Comparison of ENCODE assay signal across 15 cellular contexts in genomic region chr20:37193821-37194220, GRCh38. TPM values are rescaled to one million over a fixed set of nuclear protein-coding genes. Genes with fewer than 3 reads are reported as not detected.
A peak's percentile ranks its signal among the peaks of the same experiment; 100 is the strongest.
DNase-seq lines count a peak whose midpoint lies in the region; ATAC-seq, FAIRE-seq and TF ChIP-seq lines count a peak whose summit lies in the region.
"Had no signal": no experiment of that assay in that cellular context is flagged by ENCODE, and none has a peak within 500 bp of the region (broad histone marks: within the 10 kb centered on the region; RNA-seq: fewer than 3 reads in every experiment).

No MANE protein-coding gene starts in this region.

- TF ChIP-seq EP300 in HepG2 (IDR thresholded peaks at IDR 0.05; ENCODE audit: low read depth in 2 of 2, low read length in 2 of 2): no peak
- TF ChIP-seq EP300 in HepG2 (CRISPR knock-in tag; IDR thresholded peaks at IDR 0.05; ENCODE audit: borderline replicate concordance): no peak

- H3K4me3 ChIP-seq in HepG2 (replicated peaks in 1 of 3; ENCODE audit: insufficient read depth in 1 of 3, low read depth in 2 of 3, low read length in 3 of 3) (no peak overlapping the region), right lobe of liver (no peak overlapping the region), HAP-1 (no peak overlapping the region)
- H3K4me3 ChIP-seq: PC-9, tibial artery had no signal

- no peak for DNase-seq in HepG2 (ENCODE audit: low spot score)
- no peak for DNase-seq in right lobe of liver
- no peak for DNase-seq in activated T-helper 1 cell treated with anti-CD3 and anti-CD28 coated beads, Interleukin-12 subunit alpha, Interleukin-12 subunit beta, Interleukin-2, Interleukin-4 antibody, amounts not matched to agents 30 ng/mL and 10 ng/mL and 1 ng/mL, durations not matched to agents 14 hours and 24 hours and 36 hours (ENCODE audit: low spot score)
- DNase-seq in immature natural killer cell: no peak
- no peak for DNase-seq in HAP-1 (ENCODE audit: low spot score in 2 of 2)
- DNase-seq in NCI-H128 (lab: John Stamatoyannopoulos, UW; ENCODE audit: unreplicated experiment): no peak
- DNase-seq: activated CD4-positive, CD25-positive, alpha-beta regulatory T cell; DMS79; hippocampal formation; NCI-H2081; NCI-H526 treated with DMSO at 0.1 percent for 48 hours; PC-9; tibial artery had no signal

- TF ChIP-seq RAD21 in HepG2 (CRISPR knock-in tag; IDR thresholded peaks at IDR 0.05): no peak

- H3K4me1 ChIP-seq in HepG2 (ENCODE audit: insufficient read depth, low read length): peaks cover 29% of the 10 kb centered on the region
- H3K4me1 ChIP-seq in right lobe of liver: peaks cover 0 to 21% (median 0%) of the 10 kb centered on the region in 4 donors
- no peaks in the 10 kb centered on the region; the same call in 1 of the 2 replicates for H3K4me1 ChIP-seq in HAP-1

- no peaks in the 10 kb centered on the region for H3K27me3 Mint-ChIP-seq in activated T-helper 1 cell treated with anti-CD3 and anti-CD28 coated beads, Interleukin-12 subunit alpha, Interleukin-12 subunit beta, Interleukin-2, Interleukin-4 antibody, amounts not matched to agents 30 ng/mL and 10 ng/mL and 1 ng/mL, durations not matched to agents 14 hours and 24 hours and 36 hours (ENCODE audit: insufficient read depth)
- peaks cover 2 to 3% (median 3%) of the 10 kb centered on the region in 3 donors for H3K27me3 Mint-ChIP-seq in immature natural killer cell (ENCODE audit: low read depth in 3 of 3)

- FAIRE-seq in HepG2 (lab: Jason Lieb, UNC): no peak

- H3K36me3 Mint-ChIP-seq in activated T-helper 1 cell treated with anti-CD3 and anti-CD28 coated beads, Interleukin-12 subunit alpha, Interleukin-12 subunit beta, Interleukin-2, Interleukin-4 antibody, amounts not matched to agents 30 ng/mL and 10 ng/mL and 1 ng/mL, durations not matched to agents 14 hours and 24 hours and 36 hours (ENCODE audit: low read depth): peaks cover 43% of the 10 kb centered on the region
- H3K36me3 Mint-ChIP-seq in immature natural killer cell: peaks cover 0 to 4% (median 3%) of the 10 kb centered on the region in 3 donors

- intact Hi-C loops in HepG2 (cut with micrococcal nuclease; ENCODE audit: unreplicated experiment) (no loop called here), right lobe of liver (cut with DNase I) (loop anchor here in 1 of 2 donors (10.0 kb wide), 1 partner anchor 341 kb away; no protein-coding TSS in a partner anchor)
- intact Hi-C loops in activated T-helper 1 cell treated with anti-CD3 and anti-CD28 coated beads, Interleukin-12 subunit alpha, Interleukin-12 subunit beta, Interleukin-2, Interleukin-4 antibody, amounts not matched to agents 30 ng/mL and 10 ng/mL and 1 ng/mL, durations not matched to agents 14 hours and 24 hours and 36 hours (cut with micrococcal nuclease): no loop called here

- no peak overlapping the region for H2AFZ ChIP-seq in HepG2 (ENCODE audit: low read length)
- H2AFZ ChIP-seq: PC-9 had no signal

- no peak for TF ChIP-seq POLR2A in HepG2 (IDR thresholded peaks at IDR 0.05; ENCODE audit: insufficient read depth in 1 of 2, low read depth in 2 of 2, low read length in 2 of 2)
- no peak for TF ChIP-seq POLR2A in right lobe of liver (IDR thresholded peaks at IDR 0.05)

- peak overlapping the region; percentile 71 for H3K27ac Mint-ChIP-seq in activated T-helper 1 cell treated with anti-CD3 and anti-CD28 coated beads, Interleukin-12 subunit alpha, Interleukin-12 subunit beta, Interleukin-2, Interleukin-4 antibody, amounts not matched to agents 30 ng/mL and 10 ng/mL and 1 ng/mL, durations not matched to agents 14 hours and 24 hours and 36 hours
- peak overlapping the region in 4 of 6 donors; percentile 60 to 73 (median 66) for H3K27ac Mint-ChIP-seq in immature natural killer cell

- TF ChIP-seq CTCF in HepG2 (CRISPR knock-in tag; IDR thresholded peaks at IDR 0.05) (no peak), right lobe of liver (IDR thresholded peaks at IDR 0.05) (no peak)

- H3K79me2 ChIP-seq in HepG2 (ENCODE audit: insufficient read depth, low read length): peaks cover 93% of the 10 kb centered on the region

- peaks cover 79% of the 10 kb centered on the region for H4K20me1 ChIP-seq in HepG2 (ENCODE audit: insufficient read depth, low read length)

- in situ Hi-C loops in HepG2 (cut with HindIII; ENCODE audit: extremely low pct_ligation_motif_present, low pct_unique_long_range_greater_than_20kb): no loop called here
- in situ Hi-C loops in HAP-1 (cut with MboI; ENCODE audit: low sequenced_read_pairs): no loop called here

- ATAC-seq in HepG2 (no peak), right lobe of liver (no peak), GM18867 (IDR thresholded peaks at IDR 0.05; ENCODE audit: unreplicated experiment) (no peak), GM21360 (IDR thresholded peaks at IDR 0.05; ENCODE audit: unreplicated experiment) (no peak)

- no peaks in the 10 kb centered on the region for H3K9me3 Mint-ChIP-seq in activated T-helper 1 cell treated with anti-CD3 and anti-CD28 coated beads, Interleukin-12 subunit alpha, Interleukin-12 subunit beta, Interleukin-2, Interleukin-4 antibody, amounts not matched to agents 30 ng/mL and 10 ng/mL and 1 ng/mL, durations not matched to agents 14 hours and 24 hours and 36 hours
- H3K9me3 Mint-ChIP-seq in immature natural killer cell: no peaks in the 10 kb centered on the region

- CTCF ChIA-PET in HepG2 (lab: Yijun Ruan, JAX; ENCODE audit: low intra/inter-chr PET ratio, low total read pairs): no interaction called here

- POLR2A ChIA-PET in HepG2 (lab: Yijun Ruan, JAX): no interaction called here

- BruUV-seq in HepG2 (replicated peaks; lab: Mats Ljungman, UMichigan): no TSS peak

- H3K4me3 Mint-ChIP-seq in activated T-helper 1 cell treated with anti-CD3 and anti-CD28 coated beads, Interleukin-12 subunit alpha, Interleukin-12 subunit beta, Interleukin-2, Interleukin-4 antibody, amounts not matched to agents 30 ng/mL and 10 ng/mL and 1 ng/mL, durations not matched to agents 14 hours and 24 hours and 36 hours: peak overlapping the region; percentile 27
- no peak overlapping the region for H3K4me3 Mint-ChIP-seq in immature natural killer cell

- H3K27ac ChIP-seq in HepG2 (ENCODE audit: extremely low read length, insufficient read depth, low read length) (no peak overlapping the region), right lobe of liver (no peak overlapping the region)
- H3K27ac ChIP-seq: PC-9, tibial artery had no signal

- 99% methylated on average over 8 of the region's 8 CpGs for WGBS in HepG2 (ENCODE audit: low lambda C conversion rate)
- WGBS in right lobe of liver (ENCODE audit: insufficient coverage, low coverage, low lambda C conversion rate, missing lambda C conversion rate): 100% methylated on average over 3 of the region's 8 CpGs

- H3K36me3 ChIP-seq in HepG2 (replicated peaks in 1 of 2; ENCODE audit: control insufficient read depth in 1 of 2, insufficient read depth in 2 of 2, low read length in 2 of 2) (peaks cover 41 to 71% of the 10 kb centered on the region in 2 experiments), right lobe of liver (peaks cover 0 to 2% (median 0%) of the 10 kb centered on the region in 4 donors), HAP-1 (replicated peaks) (peaks cover 75% of the 10 kb centered on the region)

- H3K4me2 ChIP-seq in HepG2 (ENCODE audit: low read depth, low read length): no peak overlapping the region
- H3K4me2 ChIP-seq: PC-9 had no signal

- H3K9me3 ChIP-seq in HepG2 (ENCODE audit: low read length): no peaks in the 10 kb centered on the region
- no peaks in the 10 kb centered on the region for H3K9me3 ChIP-seq in right lobe of liver
- no peaks in the 10 kb centered on the region for H3K9me3 ChIP-seq in HAP-1
- H3K9me3 ChIP-seq: tibial artery had no signal

- H3K4me1 Mint-ChIP-seq in activated T-helper 1 cell treated with anti-CD3 and anti-CD28 coated beads, Interleukin-12 subunit alpha, Interleukin-12 subunit beta, Interleukin-2, Interleukin-4 antibody, amounts not matched to agents 30 ng/mL and 10 ng/mL and 1 ng/mL, durations not matched to agents 14 hours and 24 hours and 36 hours (ENCODE audit: low read depth): peaks cover 69% of the 10 kb centered on the region
- H3K4me1 Mint-ChIP-seq in immature natural killer cell: peaks cover 67 to 82% of the 10 kb centered on the region in 2 donors

- no peaks in the 10 kb centered on the region for H3K27me3 ChIP-seq in HepG2 (ENCODE audit: control insufficient read depth in 1 of 2, insufficient read depth in 2 of 2, low read length in 2 of 2)
- H3K27me3 ChIP-seq in right lobe of liver: no peaks in the 10 kb centered on the region
- H3K27me3 ChIP-seq in HAP-1 (ENCODE audit: low read depth): no peaks in the 10 kb centered on the region
- H3K27me3 ChIP-seq: tibial artery had no signal

- no peak overlapping the region for H3K9ac ChIP-seq in HepG2 (ENCODE audit: insufficient read depth, low read depth, low read length)

RNA-seq across cellular contexts. Expression of gene MROH8, which starts 14.5 kb away (rescaled TPM):
- total RNA-seq in HepG2 (2016; rRNA removed; fragmentation: Illumina TruSeq; extraction: Trizol) (5.5 and 6.1 TPM in 2 replicates), right lobe of liver (1 to 10 TPM; 1.1 to 5.2 (median 2.2) TPM)
- total RNA-seq in HepG2 (2016; cell fraction: cytosol; rRNA removed; fragmentation: Illumina TruSeq; extraction: Trizol; ENCODE audit: low read depth): 3.0 TPM in 2 replicates
- 5.5 TPM in 2 replicates for total RNA-seq in HepG2 (2016; cell fraction: insoluble cytoplasmic fraction; rRNA removed; fragmentation: Illumina TruSeq; extraction: Trizol)
- 3.6 and 4.2 TPM in 2 replicates for total RNA-seq in HepG2 (2016; cell fraction: membrane; rRNA removed; fragmentation: Illumina TruSeq; extraction: Trizol)
- total RNA-seq in HepG2 (2016; cell fraction: nucleus; rRNA removed; fragmentation: Illumina TruSeq; extraction: Trizol): 5.8 and 6.6 TPM in 2 replicates
- polyA plus RNA-seq in HepG2 (2011; rRNA removed) (2.6 and 3.1 TPM in 2 replicates), immature natural killer cell (1 to 10 TPM; 2.1 to 3.4 (median 2.6) TPM)
- 2.7 and 3.2 TPM in 2 replicates for polyA plus RNA-seq in HepG2 (2011; cell fraction: cytosol; rRNA removed)
- 4.4 and 5.1 TPM in 2 replicates for polyA plus RNA-seq in HepG2 (2011; cell fraction: nucleus; rRNA removed)
- 4.1 and 4.8 TPM in 2 replicates for polyA plus RNA-seq in HepG2 (2012)
- 1.9 and 2.2 TPM in 2 replicates for polyA plus RNA-seq in HepG2 (2016; cell fraction: cytosol; fragmentation: Illumina TruSeq; extraction: Trizol; ENCODE audit: low read depth)
- 5.6 and 6.7 TPM in 2 replicates for polyA plus RNA-seq in HepG2 (2016; cell fraction: insoluble cytoplasmic fraction; fragmentation: Illumina TruSeq; extraction: Trizol; ENCODE audit: low read depth)
- 3.7 and 4.5 TPM in 2 replicates for polyA plus RNA-seq in HepG2 (2016; cell fraction: membrane; fragmentation: Illumina TruSeq; extraction: Trizol; ENCODE audit: low read depth)
- 5.9 and 6.7 TPM in 2 replicates for polyA plus RNA-seq in HepG2 (2016; cell fraction: nucleus; fragmentation: Illumina TruSeq; extraction: Trizol; ENCODE audit: insufficient read depth, low read depth)
- polyA minus RNA-seq in HepG2 (2011; rRNA and poly(A)+ RNA removed; ENCODE audit: low replicate concordance): 0.77 and 2.5 TPM in 2 replicates
- polyA minus RNA-seq in HepG2 (2011; cell fraction: cytosol; rRNA and poly(A)+ RNA removed): 0.62 and 1.6 TPM in 2 replicates
- 7.2 and 10.6 TPM in 2 replicates for polyA minus RNA-seq in HepG2 (2011; cell fraction: nucleus; rRNA and poly(A)+ RNA removed)
- total RNA-seq in activated T-helper 1 cell treated with anti-CD3 and anti-CD28 coated beads, Interleukin-12 subunit alpha, Interleukin-12 subunit beta, Interleukin-2, Interleukin-4 antibody, amounts not matched to agents 30 ng/mL and 10 ng/mL and 1 ng/mL, durations not matched to agents 14 hours and 24 hours and 36 hours: 1.1 and 1.3 TPM in 2 replicates

RNA-seq across cellular contexts. Expression of gene RPN2, which starts 14.7 kb away (rescaled TPM):
- 284 and 587 TPM in 2 replicates for total RNA-seq in HepG2 (2016; rRNA removed; fragmentation: Illumina TruSeq; extraction: Trizol)
- total RNA-seq in HepG2 (2016; cell fraction: cytosol; rRNA removed; fragmentation: Illumina TruSeq; extraction: Trizol; ENCODE audit: low read depth): 65.3 and 71.8 TPM in 2 replicates
- total RNA-seq in HepG2 (2016; cell fraction: insoluble cytoplasmic fraction; rRNA removed; fragmentation: Illumina TruSeq; extraction: Trizol): 271 and 578 TPM in 2 replicates
- 95.8 and 99.1 TPM in 2 replicates for total RNA-seq in HepG2 (2016; cell fraction: membrane; rRNA removed; fragmentation: Illumina TruSeq; extraction: Trizol)
- 514 and 600 TPM in 2 replicates for total RNA-seq in HepG2 (2016; cell fraction: nucleus; rRNA removed; fragmentation: Illumina TruSeq; extraction: Trizol)
- polyA plus RNA-seq in HepG2 (2011; rRNA removed): 1,560 and 1,818 TPM in 2 replicates
- polyA plus RNA-seq in HepG2 (2011; cell fraction: cytosol; rRNA removed): 1,385 TPM in 2 replicates
- 528 and 556 TPM in 2 replicates for polyA plus RNA-seq in HepG2 (2011; cell fraction: nucleus; rRNA removed)
- polyA plus RNA-seq in HepG2 (2012): 566 and 592 TPM in 2 replicates
- polyA plus RNA-seq in HepG2 (2016; cell fraction: cytosol; fragmentation: Illumina TruSeq; extraction: Trizol; ENCODE audit: low read depth): 52.7 and 53.5 TPM in 2 replicates
- polyA plus RNA-seq in HepG2 (2016; cell fraction: insoluble cytoplasmic fraction; fragmentation: Illumina TruSeq; extraction: Trizol; ENCODE audit: low read depth): 324 and 345 TPM in 2 replicates
- polyA plus RNA-seq in HepG2 (2016; cell fraction: membrane; fragmentation: Illumina TruSeq; extraction: Trizol; ENCODE audit: low read depth): 79.9 and 84.4 TPM in 2 replicates
- polyA plus RNA-seq in HepG2 (2016; cell fraction: nucleus; fragmentation: Illumina TruSeq; extraction: Trizol; ENCODE audit: insufficient read depth, low read depth): 808 and 883 TPM in 2 replicates
- 817 and 1,556 TPM in 2 replicates for polyA minus RNA-seq in HepG2 (2011; rRNA and poly(A)+ RNA removed; ENCODE audit: low replicate concordance)
- polyA minus RNA-seq in HepG2 (2011; cell fraction: cytosol; rRNA and poly(A)+ RNA removed): 735 and 849 TPM in 2 replicates
- polyA minus RNA-seq in HepG2 (2011; cell fraction: nucleus; rRNA and poly(A)+ RNA removed): 241 and 296 TPM in 2 replicates
- 100 to 1,000 TPM in 5 of 6 experiments, 10 to 100 TPM in 1; 91.7 to 188 (median 148) TPM for total RNA-seq in right lobe of liver
- total RNA-seq in activated T-helper 1 cell treated with anti-CD3 and anti-CD28 coated beads, Interleukin-12 subunit alpha, Interleukin-12 subunit beta, Interleukin-2, Interleukin-4 antibody, amounts not matched to agents 30 ng/mL and 10 ng/mL and 1 ng/mL, durations not matched to agents 14 hours and 24 hours and 36 hours: 223 and 234 TPM in 2 replicates
- 100 to 1,000 TPM; 238 to 353 (median 312) TPM for polyA plus RNA-seq in immature natural killer cell
